25 cellular contexts compared by ENCODE assay signal in the genomic region with DNA sequence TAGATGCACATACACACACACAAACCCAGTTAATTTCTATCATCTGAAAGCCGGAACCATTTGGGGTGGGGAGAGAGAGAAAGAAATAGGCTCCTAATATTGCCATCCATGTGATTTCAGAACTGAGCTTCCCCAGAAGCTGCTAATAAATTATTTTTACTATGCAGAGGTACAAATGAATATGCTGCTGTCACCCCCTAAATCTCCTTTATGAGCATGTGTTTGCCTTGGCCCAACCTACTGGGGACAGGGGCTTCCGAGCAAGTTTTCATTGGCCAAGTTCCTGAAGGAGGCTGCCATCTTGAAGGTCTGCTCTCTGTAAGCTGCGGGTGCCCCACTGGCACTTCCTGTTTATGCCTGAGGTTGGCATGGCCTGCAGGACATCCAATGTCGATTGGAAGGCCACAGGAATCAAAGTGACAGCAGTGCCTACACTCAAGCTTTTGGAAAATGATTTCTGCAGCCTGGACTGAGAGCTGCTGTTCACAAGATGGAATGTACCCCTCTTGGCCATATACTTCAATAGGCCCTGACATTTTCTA.
A peak's percentile ranks its signal among the peaks of the same experiment; 100 is the strongest.
DNase-seq lines count a peak whose midpoint lies in the region; ATAC-seq, FAIRE-seq and TF ChIP-seq lines count a peak whose summit lies in the region.
"Had no signal": no experiment of that assay in that cellular context is flagged by ENCODE, and none has a peak within 500 bp of the region (broad histone marks: within the 10 kb centered on the region; RNA-seq: fewer than 3 reads in every experiment).

No MANE protein-coding gene starts in this region.

- in situ Hi-C loops in gastrocnemius medialis (cut with MboI; ENCODE audit: low sequenced_read_pairs in 4 of 4): loop anchor here in 1 of 4 donors (10.0 kb wide), 1 partner anchor 189 kb away; no protein-coding TSS in a partner anchor

- TF ChIP-seq CTCF in Caco-2 (IDR thresholded peaks at IDR 0.05; ENCODE audit: insufficient read depth in 1 of 2, low read depth in 1 of 2, low read length in 1 of 2, severe bottlenecking in 1 of 2, unreplicated experiment in 1 of 2) (no peak), gastrocnemius medialis (IDR thresholded peaks at IDR 0.05 in 4 of 5, conservative IDR thresholded peaks at IDR 0.05 in 1 of 5) (no peak)

- peak overlapping the region; percentile 88 for H3K27ac Mint-ChIP-seq in Caco-2 (ENCODE audit: unreplicated experiment)
- H3K27ac Mint-ChIP-seq in effector memory CD8-positive, alpha-beta T cell: peak overlapping the region; percentile 62 to 82
- no peak overlapping the region for H3K27ac Mint-ChIP-seq in activated T-cell treated with anti-CD3 and anti-CD28 coated beads, Interleukin-2, amount 50 U/mL, for 24 hours
- H3K27ac Mint-ChIP-seq: activated naive CD4-positive, alpha-beta T cell treated with anti-CD3 and anti-CD28 coated beads for 36 hours; endodermal cell; memory B cell; stimulated activated naive CD8-positive, alpha-beta T cell treated with anti-CD3 and anti-CD28 coated beads, Interleukin-15, Interleukin-2, amounts not matched to agents 100 ng/mL and 50 ng/mL, for 24 hours had no signal

- peaks cover 30% of the 10 kb centered on the region for H3K4me1 Mint-ChIP-seq in Caco-2 (ENCODE audit: low read depth, unreplicated experiment)
- H3K4me1 Mint-ChIP-seq in effector memory CD8-positive, alpha-beta T cell (ENCODE audit: low read depth in 2 of 2): peaks cover 34 to 40% of the 10 kb centered on the region in 2 donors
- peaks cover 54% of the 10 kb centered on the region for H3K4me1 Mint-ChIP-seq in activated T-cell treated with anti-CD3 and anti-CD28 coated beads, Interleukin-2, amount 50 U/mL, for 24 hours (ENCODE audit: low read depth)

- H3K9me3 Mint-ChIP-seq in Caco-2 (ENCODE audit: unreplicated experiment): no peaks in the 10 kb centered on the region
- no peaks in the 10 kb centered on the region for H3K9me3 Mint-ChIP-seq in effector memory CD8-positive, alpha-beta T cell
- H3K9me3 Mint-ChIP-seq in activated T-cell treated with anti-CD3 and anti-CD28 coated beads, Interleukin-2, amount 50 U/mL, for 24 hours: no peaks in the 10 kb centered on the region
- H3K9me3 Mint-ChIP-seq: activated naive CD4-positive, alpha-beta T cell treated with anti-CD3 and anti-CD28 coated beads for 36 hours; endodermal cell; IgD-negative memory B cell; immature natural killer cell; memory B cell; stimulated activated naive CD8-positive, alpha-beta T cell treated with anti-CD3 and anti-CD28 coated beads, Interleukin-15, Interleukin-2, amounts not matched to agents 100 ng/mL and 50 ng/mL, for 24 hours had no signal

- CTCF ChIA-PET in Caco-2 (lab: Charles Lee): no interaction called here

- H3K27me3 ChIP-seq in Caco-2 (replicated peaks; ENCODE audit: control insufficient read depth, insufficient read depth, low read length) (no peaks in the 10 kb centered on the region), small intestine (ENCODE audit: control insufficient read depth in 2 of 2, insufficient read depth in 2 of 2, low read length in 2 of 2) (no peaks in the 10 kb centered on the region), gastrocnemius medialis (no peaks in the 10 kb centered on the region)
- H3K27me3 ChIP-seq: adrenal gland, brain microvascular endothelial cell, gastroesophageal sphincter, MG63, SJCRH30 had no signal

- peaks cover 15% of the 10 kb centered on the region for H3K36me3 Mint-ChIP-seq in Caco-2 (ENCODE audit: insufficient read depth, unreplicated experiment)
- H3K36me3 Mint-ChIP-seq in effector memory CD8-positive, alpha-beta T cell (ENCODE audit: insufficient read depth): no peaks in the 10 kb centered on the region
- H3K36me3 Mint-ChIP-seq in activated T-cell treated with anti-CD3 and anti-CD28 coated beads, Interleukin-2, amount 50 U/mL, for 24 hours (ENCODE audit: low read depth): no peaks in the 10 kb centered on the region

- POLR2A ChIA-PET in Caco-2 (lab: Charles Lee): no interaction called here

- WGBS in small intestine, 3 donors: 26 to 59% (median 53%) methylated on average over 4 of the region's 4 CpGs

- no peak for FAIRE-seq in small intestine (lab: Jason Lieb, UNC)
- FAIRE-seq: RCC 7860 had no signal

- H3K4me3 Mint-ChIP-seq in Caco-2 (ENCODE audit: unreplicated experiment): peak overlapping the region; percentile 17
- no peak overlapping the region for H3K4me3 Mint-ChIP-seq in effector memory CD8-positive, alpha-beta T cell
- no peak overlapping the region for H3K4me3 Mint-ChIP-seq in activated T-cell treated with anti-CD3 and anti-CD28 coated beads, Interleukin-2, amount 50 U/mL, for 24 hours
- H3K4me3 Mint-ChIP-seq: activated naive CD4-positive, alpha-beta T cell treated with anti-CD3 and anti-CD28 coated beads for 36 hours; endodermal cell; immature natural killer cell; memory B cell; stimulated activated naive CD8-positive, alpha-beta T cell treated with anti-CD3 and anti-CD28 coated beads, Interleukin-15, Interleukin-2, amounts not matched to agents 100 ng/mL and 50 ng/mL, for 24 hours had no signal

- H3K27ac ChIP-seq in small intestine (ENCODE audit: low read depth in 1 of 2, low read length in 1 of 2) (peak overlapping the region; percentile 80 to 97), gastrocnemius medialis (no peak overlapping the region)
- H3K27ac ChIP-seq: brain microvascular endothelial cell, gastroesophageal sphincter, GM23248, psoas muscle, SJCRH30 had no signal

- H3K27me3 Mint-ChIP-seq in Caco-2 (ENCODE audit: insufficient read depth, unreplicated experiment): no peaks in the 10 kb centered on the region
- no peaks in the 10 kb centered on the region for H3K27me3 Mint-ChIP-seq in effector memory CD8-positive, alpha-beta T cell
- H3K27me3 Mint-ChIP-seq in activated T-cell treated with anti-CD3 and anti-CD28 coated beads, Interleukin-2, amount 50 U/mL, for 24 hours: no peaks in the 10 kb centered on the region
- H3K27me3 Mint-ChIP-seq: memory B cell; stimulated activated naive CD8-positive, alpha-beta T cell treated with anti-CD3 and anti-CD28 coated beads, Interleukin-15, Interleukin-2, amounts not matched to agents 100 ng/mL and 50 ng/mL, for 24 hours had no signal

- DNase-seq in Caco-2 (no peak), RPMI7951 (ENCODE audit: low read depth) (peak; percentile 3), small intestine (no peak), gastrocnemius medialis (no peak)
- DNase-seq in effector memory CD8-positive, alpha-beta T cell: no peak
- DNase-seq in activated T-cell treated with anti-CD3 and anti-CD28 coated beads, Interleukin-2, amount 50 U/mL, for 24 hours: no peak
- DNase-seq: activated CD4-positive, alpha-beta T cell treated with anti-CD3 and anti-CD28 coated beads, Interleukin-2, amount 50 U/mL, for 4 hours; brain microvascular endothelial cell; endodermal cell; hypothalamus; immature natural killer cell; MG63; NCI-H226; nucleus accumbens; psoas muscle; SJCRH30 had no signal

- H3K4me1 ChIP-seq in Caco-2 (peaks cover 44% of the 10 kb centered on the region), small intestine (ENCODE audit: control insufficient read depth in 2 of 2, insufficient read depth in 1 of 2, low read depth in 1 of 2, low read length in 1 of 2) (peaks cover 5 to 19% of the 10 kb centered on the region in 2 donors), gastrocnemius medialis (peaks cover under 1 to 7% of the 10 kb centered on the region in 2 donors)

- TF ChIP-seq POLR2A in gastrocnemius medialis (IDR thresholded peaks at IDR 0.05): no peak

- no peak overlapping the region for H3K4me3 ChIP-seq in Caco-2 (ENCODE audit: low read depth, low read length)
- H3K4me3 ChIP-seq in small intestine (ENCODE audit: low read depth in 1 of 2, low read length in 2 of 2): no peak overlapping the region
- no peak overlapping the region for H3K4me3 ChIP-seq in gastrocnemius medialis
- H3K4me3 ChIP-seq: adrenal gland, gastroesophageal sphincter, GM23248, MG63, psoas muscle, SJCRH30 had no signal

- H3K36me3 ChIP-seq in Caco-2 (ENCODE audit: control insufficient read depth, insufficient read depth, low read length): no peaks in the 10 kb centered on the region
- H3K36me3 ChIP-seq in small intestine (ENCODE audit: control insufficient read depth in 2 of 2, insufficient read depth in 2 of 2, low read length in 2 of 2): no peaks in the 10 kb centered on the region
- no peaks in the 10 kb centered on the region for H3K36me3 ChIP-seq in gastrocnemius medialis
- H3K36me3 ChIP-seq: adrenal gland, brain microvascular endothelial cell, gastroesophageal sphincter, MG63, SJCRH30 had no signal

- ATAC-seq in effector memory CD8-positive, alpha-beta T cell (replicated peaks): no peak
- ATAC-seq in gastrocnemius medialis (no peak), GM19397 (IDR thresholded peaks at IDR 0.05; ENCODE audit: unreplicated experiment) (no peak)
- ATAC-seq: gastroesophageal sphincter, psoas muscle had no signal

- intact Hi-C loops in Caco-2 (cut with micrococcal nuclease; ENCODE audit: unreplicated experiment): loop anchor here (1.0 to 10.0 kb wide), 2 partner anchors 28 to 69 kb away; no protein-coding TSS in a partner anchor
- intact Hi-C loops in gastrocnemius medialis (cut with DNase I; ENCODE audit: low total_unique reads): no loop called here

- no TSS peak for BruUV-seq in Caco-2 (replicated peaks; lab: Mats Ljungman, UMichigan)

- no peaks in the 10 kb centered on the region for H3K9me3 ChIP-seq in Caco-2
- no peaks in the 10 kb centered on the region for H3K9me3 ChIP-seq in small intestine (ENCODE audit: control insufficient read depth, low read depth)
- H3K9me3 ChIP-seq in gastrocnemius medialis: no peaks in the 10 kb centered on the region
- H3K9me3 ChIP-seq: adrenal gland, gastroesophageal sphincter, MG63, psoas muscle, SJCRH30 had no signal

Comparison
In these comparisons a context has a peak if more than half of its experiments do, and no peak if none do; other contexts are left out.
1. H3K27ac ChIP-seq: peak in small intestine (2 of 2); none in gastrocnemius medialis (0 of 4).